Comparison of ENCODE assay signal across 12 cellular contexts in the genomic region with DNA sequence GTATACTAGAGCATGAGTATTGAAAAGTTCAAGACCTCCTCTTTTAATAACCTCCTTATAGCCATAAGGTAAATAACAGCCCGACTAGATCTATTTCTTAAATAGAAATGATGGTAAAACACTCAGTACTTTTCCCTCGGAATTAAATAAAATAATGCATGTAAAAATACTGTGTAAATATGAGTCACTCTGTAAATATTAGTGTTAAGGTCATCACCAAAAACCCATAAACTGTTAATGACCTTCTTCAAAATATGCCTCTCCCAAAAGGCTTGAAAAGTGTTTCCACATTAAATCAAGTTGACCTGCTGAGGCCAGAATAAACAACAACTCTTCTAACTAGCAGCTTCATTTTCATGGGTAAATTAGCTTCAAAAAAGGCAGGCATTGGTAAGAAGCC. TPM values are rescaled to one million over a fixed set of nuclear protein-coding genes. Genes with fewer than 3 reads are reported as not detected.
DNase-seq lines count a peak whose midpoint lies in the region; ATAC-seq and TF ChIP-seq lines count a peak whose summit lies in the region.
"Had no signal": no experiment of that assay in that cellular context is flagged by ENCODE, and none has a peak within 500 bp of the region (broad histone marks: within the 10 kb centered on the region; RNA-seq: fewer than 3 reads in every experiment).

No MANE protein-coding gene starts in this region.

- no peaks in the 10 kb centered on the region for H3K36me3 Mint-ChIP-seq in osteocyte (ENCODE audit: unreplicated experiment)

- no peak for ATAC-seq in Right ventricle myocardium superior (ENCODE audit: poor library complexity)
- no peak for ATAC-seq in GM21825 (IDR thresholded peaks at IDR 0.05; ENCODE audit: unreplicated experiment)
- no peak for ATAC-seq in GM21526 (IDR thresholded peaks at IDR 0.05; ENCODE audit: low FRiP score, unreplicated experiment)
- ATAC-seq: effector memory CD8-positive, alpha-beta T cell had no signal

- peak overlapping the region; percentile 100 for H3K27ac ChIP-seq in epithelial cell of prostate

- peak overlapping the region; percentile 15 for H3K4me3 Mint-ChIP-seq in osteocyte (ENCODE audit: unreplicated experiment)
- H3K4me3 Mint-ChIP-seq: effector memory CD8-positive, alpha-beta T cell had no signal

- TF ChIP-seq CTCF in osteocyte (IDR thresholded peaks at IDR 0.05): no peak

- peak overlapping the region; percentile 95 for H3K27ac Mint-ChIP-seq in osteocyte (ENCODE audit: unreplicated experiment)
- H3K27ac Mint-ChIP-seq: effector memory CD8-positive, alpha-beta T cell had no signal

- no peaks in the 10 kb centered on the region for H3K9me3 Mint-ChIP-seq in osteocyte (ENCODE audit: unreplicated experiment)
- H3K9me3 Mint-ChIP-seq: effector memory CD8-positive, alpha-beta T cell had no signal

- intact Hi-C loops in Right ventricle myocardium superior (cut with DNase I): no loop called here

- DNase-seq in ELR (ENCODE audit: low read depth) (peak; percentile 72), RKO (ENCODE audit: low spot score) (peak; percentile 54), epithelial cell of prostate (ENCODE audit: low read depth, low spot score) (no peak), osteocyte (ENCODE audit: extremely low spot score, unreplicated experiment) (no peak), Right ventricle myocardium superior (no peak)
- no peak for DNase-seq in activated CD4-positive, alpha-beta T cell treated with anti-CD3 and anti-CD28 coated beads for 48 hours
- DNase-seq: activated CD4-positive, CD25-positive, alpha-beta regulatory T cell treated with anti-CD3 and anti-CD28 coated beads, Interleukin-2, amount 50 U/mL, for 72 hours; activated naive CD4-positive, alpha-beta T cell treated with Interleukin-2 at 50 U/mL for 16 hours; effector memory CD8-positive, alpha-beta T cell; NCI-H2029 treated with DMSO at 0.1 percent for 48 hours had no signal

- H3K27me3 Mint-ChIP-seq in osteocyte (ENCODE audit: unreplicated experiment): no peaks in the 10 kb centered on the region

- H3K4me1 Mint-ChIP-seq in osteocyte (ENCODE audit: unreplicated experiment): peaks cover 56% of the 10 kb centered on the region

RNA-seq across cellular contexts. Expression of a gene that starts 25.3 kb away (rescaled TPM):
- total RNA-seq in osteocyte (199 and 214 TPM in 2 replicates), Right ventricle myocardium superior (72.2 TPM)

Comparison
In these comparisons a context has a peak if more than half of its experiments do, and no peak if none do; other contexts are left out.
1. DNase-seq: peak in ELR (single experiment) and RKO (single experiment); none in epithelial cell of prostate (single experiment), osteocyte (single experiment), activated CD4-positive, alpha-beta T cell treated with anti-CD3 and anti-CD28 coated beads for 48 hours (single experiment) and Right ventricle myocardium superior (single experiment).